In the genomic region with DNA sequence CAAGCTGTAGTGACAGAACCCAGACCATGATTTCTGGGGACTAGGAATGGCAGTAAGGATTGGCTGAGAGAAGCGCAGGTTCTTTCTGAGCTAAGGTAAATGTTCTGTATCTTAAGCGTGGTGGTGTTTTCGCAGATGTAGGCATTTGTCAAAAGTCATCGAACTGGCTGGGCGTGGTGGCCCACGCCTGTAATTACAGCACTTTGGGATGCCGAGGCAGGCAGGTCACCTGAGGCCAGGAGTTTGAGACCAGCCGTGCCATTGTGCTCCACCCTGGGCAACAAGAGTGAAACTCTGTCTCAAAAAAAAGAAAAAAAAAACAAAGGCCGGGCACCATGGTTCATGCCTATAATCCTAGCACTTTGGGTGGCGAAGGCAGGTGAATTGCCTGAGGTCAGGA, we compare ENCODE assay signal across 9 cellular contexts. TPM values are rescaled to one million over a fixed set of nuclear protein-coding genes. Genes with fewer than 3 reads are reported as not detected.
"Had no signal": no experiment of that assay in that cellular context is flagged by ENCODE, and none has a peak within 500 bp of the region (broad histone marks: within the 10 kb centered on the region; RNA-seq: fewer than 3 reads in every experiment).

No MANE protein-coding gene starts in this region.

- H3K27ac ChIP-seq: GM23248 had no signal

- ATAC-seq: GM23338, HCT116 had no signal

- H3K9me3 ChIP-seq: HAP-1 had no signal

- H3K36me3 ChIP-seq: HAP-1 had no signal

- H3K4me1 ChIP-seq: HAP-1 had no signal

- H3K4me3 ChIP-seq: GM23248, GM23338, HAP-1 had no signal

- DNase-seq: GM23248, GOT3, H7, H9, HCEC 1CT, HFFc6 had no signal

RNA-seq across cellular contexts. Expression of a gene that starts 40.7 kb away (rescaled TPM):
- total RNA-seq: GM23248 had no signal
